8 cellular contexts compared by ENCODE assay signal in the genomic region with DNA sequence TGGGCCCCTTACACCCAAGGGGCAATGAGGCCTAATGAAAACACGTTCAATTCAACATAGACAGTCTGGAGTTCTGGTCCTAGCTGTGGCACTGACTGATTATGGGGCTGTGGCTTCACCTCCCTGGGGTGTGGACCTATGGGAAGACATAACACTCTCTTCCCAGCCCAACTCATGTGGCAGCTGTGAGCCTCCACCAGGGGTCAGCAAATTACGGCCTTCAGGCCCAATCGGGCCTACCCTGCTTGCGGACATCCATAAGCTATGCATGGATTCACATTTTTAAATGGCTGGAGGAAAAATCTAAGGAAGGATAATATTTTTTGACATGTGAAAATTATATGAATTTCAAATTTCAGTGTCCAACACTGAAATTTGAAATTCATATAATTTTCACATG.
A peak's percentile ranks its signal among the peaks of the same experiment; 100 is the strongest.
DNase-seq lines count a peak whose midpoint lies in the region; ATAC-seq and TF ChIP-seq lines count a peak whose summit lies in the region.

No MANE protein-coding gene starts in this region.

- no peaks in the 10 kb centered on the region for H3K27me3 ChIP-seq in Panc1 (ENCODE audit: control insufficient read depth, insufficient read depth, low read length)
- H3K27me3 ChIP-seq in heart left ventricle, result no peaks in the 10 kb centered on the region

- ATAC-seq in Panc1, result peak; percentile 93
- ATAC-seq in heart left ventricle, result peak in 3 of 4 donors; percentile 73 to 86 (median 76)
- no peak for ATAC-seq in GM18873 (IDR thresholded peaks at IDR 0.05; ENCODE audit: low FRiP score, unreplicated experiment)

- H3K4me1 ChIP-seq in Panc1 (ENCODE audit: control insufficient read depth, insufficient read depth, low read length), result no peaks in the 10 kb centered on the region
- H3K4me1 ChIP-seq in heart left ventricle, result no peaks in the 10 kb centered on the region

- in situ Hi-C loops in GM13976 (cut with MboI; ENCODE audit: low sequenced_read_pairs, unreplicated experiment), result no loop called here
- in situ Hi-C loops in Panc1 (cut with HindIII; ENCODE audit: low pct_unique_long_range_greater_than_20kb, low sequenced_read_pairs), result no loop called here

- DNase-seq in Ammon's horn (ENCODE audit: low spot score), result peak; percentile 74
- DNase-seq in GM13976 (ENCODE audit: low spot score), result peak; percentile 67
- DNase-seq in Panc1 (ENCODE audit: low read depth, low spot score), result no peak
- DNase-seq in heart left ventricle, result peak in 3 of 5 donors; percentile 27 to 55 (median 50)
- DNase-seq in superior temporal gyrus (ENCODE audit: extremely low spot score), result peak; percentile 89
- DNase-seq in T-helper 9 cell, result no peak
- DNase-seq in GOT3 (lab: John Stamatoyannopoulos, UW), result no peak

- BruUV-seq in Panc1 (replicated peaks; lab: Mats Ljungman, UMichigan), result no TSS peak

- no peaks in the 10 kb centered on the region for H3K9me3 ChIP-seq in Panc1 (ENCODE audit: control insufficient read depth, insufficient read depth, low read depth, low read length)
- H3K9me3 ChIP-seq in heart left ventricle, result peaks cover 0 to 3% (median 0%) of the 10 kb centered on the region in 12 donors

- H3K36me3 ChIP-seq in Panc1 (ENCODE audit: control insufficient read depth, insufficient read depth, low read length) (no peaks in the 10 kb centered on the region), heart left ventricle (no peaks in the 10 kb centered on the region)

- H3K27ac ChIP-seq in Panc1 (ENCODE audit: low read length) (no peak overlapping the region), heart left ventricle (no peak overlapping the region)

- H3K4me3 ChIP-seq in Panc1 (ENCODE audit: low read depth in 2 of 2, low read length in 2 of 2) (no peak overlapping the region), heart left ventricle (no peak overlapping the region)

- TF ChIP-seq CTCF in GM13976 (IDR thresholded peaks at IDR 0.05; ENCODE audit: borderline replicate concordance, control extremely low read depth, extremely low read depth, insufficient read depth, missing control alignments), result peak; percentile 30
- peak; percentile 70 for TF ChIP-seq CTCF in Panc1 (IDR thresholded peaks at IDR 0.05)
- peak; percentile 40 to 67 (median 58) for TF ChIP-seq CTCF in heart left ventricle (IDR thresholded peaks at IDR 0.05)

- POLR2A ChIA-PET in Panc1 (lab: Charles Lee), result interaction anchor here (0.6 kb wide), 1 partner anchor 97 kb away, joined by 3 read pairs; no protein-coding TSS in a partner anchor

- CTCF ChIA-PET in Panc1 (lab: Charles Lee), result interaction anchor here (0.6 to 1.4 kb wide), 3 partner anchors 68 to 102 kb away, joined by 3 to 9 read pairs (median 3); partner anchors contain the start of gene LOXHD1

- 51 to 60% (median 55%) methylated on average over 4 of the region's 4 CpGs for WGBS in heart left ventricle, 4 donors

- intact Hi-C loops in Panc1 (cut with micrococcal nuclease; ENCODE audit: unreplicated experiment), result loop anchor here (5.0 kb wide), 1 partner anchor 102 kb away; the partner anchor contains the start of gene LOXHD1
- intact Hi-C loops in heart left ventricle (cut with DNase I), result loop anchor here (1.0 to 10.0 kb wide), 6 partner anchors 67 to 103 kb away; partner anchors contain the start of gene LOXHD1 (in 6 of the 10)

- TF ChIP-seq POLR2A in heart left ventricle (IDR thresholded peaks at IDR 0.05), result no peak

Comparison
In these comparisons a context has a peak if more than half of its experiments do, and no peak if none do; other contexts are left out.
1. DNase-seq: peak in Ammon's horn (single experiment), GM13976 (single experiment), heart left ventricle (3 of 5) and superior temporal gyrus (single experiment); none in Panc1 (single experiment), T-helper 9 cell (single experiment) and GOT3 (single experiment).
2. Peak in every context shown above with its lines, with median percentiles within 50 percentile points of each other: CTCF ChIP-seq.